6 cellular contexts compared by ENCODE assay signal in genomic region chr2:239547140-239547539, GRCh38.
DNase-seq lines count a peak whose midpoint lies in the region; ATAC-seq, FAIRE-seq and TF ChIP-seq lines count a peak whose summit lies in the region.
"Not testable (repeated sequence)": the region's sequence is repeated elsewhere in the genome, so short reads cannot be mapped to it uniquely, and the experiment has no call there.

No MANE protein-coding gene starts in this region.

- not testable (repeated sequence) for H4K20me1 ChIP-seq in DND-41 (ENCODE audit: insufficient read depth, low read length); GM12878 (ENCODE audit: control insufficient read depth, insufficient read depth)

- RAD21 ChIA-PET in GM12878 (lab: Charles Lee; ENCODE audit: unreplicated experiment) = not testable (repeated sequence)

- not testable (repeated sequence) for H3K36me3 Mint-ChIP-seq in activated T-cell treated with anti-CD3 and anti-CD28 coated beads, Interleukin-2, amount 50 U/mL, for 4 hours (ENCODE audit: insufficient read depth); glutamatergic neuron (ENCODE audit: unreplicated experiment)

- not testable (repeated sequence) for H3K9me3 ChIP-seq in DND-41 (ENCODE audit: insufficient read depth, low read length, severe bottlenecking); KOPT-K1 (ENCODE audit: insufficient read depth, low read length, poor library complexity, severe bottlenecking); GM12878 (replicated peaks; ENCODE audit: control insufficient read depth, insufficient read depth, low read length)

- ATAC-seq in DND-41 (ENCODE audit: insufficient read depth, low read depth); activated T-cell treated with anti-CD3 and anti-CD28 coated beads, Interleukin-2, amount 50 U/mL, for 4 hours; GM12878: not testable (repeated sequence)

- TF ChIP-seq POLR2A in GM12878 (IDR thresholded peaks at IDR 0.05; ENCODE audit: low read depth, low read length) = not testable (repeated sequence)

- in situ Hi-C loops in GM12878 (cut with MboI) = not testable (repeated sequence)

- not testable (repeated sequence) for H2AFZ ChIP-seq in DND-41 (ENCODE audit: low read depth, low read length); GM12878 (ENCODE audit: control insufficient read depth, low read depth, low read length)

- POLR2A ChIA-PET in GM12878 (lab: Charles Lee) = not testable (repeated sequence)

- FAIRE-seq in GM12878 (lab: Jason Lieb, UNC) = not testable (repeated sequence)

- not testable (repeated sequence) for TF ChIP-seq EP300 in GM12878 (IDR thresholded peaks at IDR 0.05; ENCODE audit: borderline replicate concordance in 1 of 2, control insufficient read depth in 1 of 2, low read depth in 2 of 2, low read length in 2 of 2)

- H3K27ac ChIP-seq in DND-41 (ENCODE audit: low read length) (peak overlapping the region; percentile 96), KOPT-K1 (ENCODE audit: low read depth, low read length, poor library complexity, severe bottlenecking) (peak overlapping the region; percentile 95)
- not testable (repeated sequence) for H3K27ac ChIP-seq in GM12878 (ENCODE audit: control insufficient read depth, insufficient read depth)

- not testable (repeated sequence) for H3K27me3 Mint-ChIP-seq in activated T-cell treated with anti-CD3 and anti-CD28 coated beads, Interleukin-2, amount 50 U/mL, for 4 hours (ENCODE audit: low read depth); glutamatergic neuron (ENCODE audit: unreplicated experiment)

- H3K4me3 Mint-ChIP-seq in activated T-cell treated with anti-CD3 and anti-CD28 coated beads, Interleukin-2, amount 50 U/mL, for 4 hours; glutamatergic neuron (ENCODE audit: unreplicated experiment): not testable (repeated sequence)

- DNase-seq in DND-41 (peak; percentile 83), glutamatergic neuron (peak; percentile 7), mesenteric fat pad (ENCODE audit: low spot score) (peak; percentile 45)
- peak; percentile 0 for DNase-seq in activated T-cell treated with anti-CD3 and anti-CD28 coated beads, Interleukin-2, amount 50 U/mL, for 4 hours
- not testable (repeated sequence) for DNase-seq in GM12878 (ENCODE audit: low read depth, low spot score)

- H3K4me3 ChIP-seq in DND-41 (ENCODE audit: low read depth in 1 of 2, low read length in 2 of 2); GM12878: not testable (repeated sequence)

- TF ChIP-seq CTCF in DND-41 (IDR thresholded peaks at IDR 0.05; ENCODE audit: borderline replicate concordance, extremely low read depth, low read length, poor library complexity, severe bottlenecking) = peak; percentile 49
- TF ChIP-seq CTCF in GM12878 (IDR thresholded peaks at IDR 0.05 in 2 of 3, conservative IDR thresholded peaks at IDR 0.05 in 1 of 3; ENCODE audit: control insufficient read depth in 2 of 3, extremely low read depth in 1 of 3, insufficient read depth in 1 of 3, low read depth in 3 of 3, low read length in 3 of 3); glutamatergic neuron (IDR thresholded peaks at IDR 0.05; ENCODE audit: partially characterized antibody, unreplicated experiment): not testable (repeated sequence)

- BruUV-seq in GM12878 (replicated peaks; lab: Mats Ljungman, UMichigan) = not testable (repeated sequence)

- H3K9me3 Mint-ChIP-seq in activated T-cell treated with anti-CD3 and anti-CD28 coated beads, Interleukin-2, amount 50 U/mL, for 4 hours; glutamatergic neuron (ENCODE audit: unreplicated experiment): not testable (repeated sequence)

- H3K27me3 ChIP-seq in DND-41 (ENCODE audit: insufficient read depth, low read length, poor library complexity); GM12878 (replicated peaks in 1 of 2; ENCODE audit: control insufficient read depth in 2 of 2, insufficient read depth in 2 of 2, low read length in 1 of 2): not testable (repeated sequence)

- not testable (repeated sequence) for H3K79me2 ChIP-seq in DND-41 (ENCODE audit: insufficient read depth, low read length); GM12878 (ENCODE audit: control insufficient read depth, insufficient read depth, low read length)

- not testable (repeated sequence) for H3K36me3 ChIP-seq in DND-41 (ENCODE audit: insufficient read depth, low read length); KOPT-K1 (ENCODE audit: insufficient read depth, low read length); GM12878 (ENCODE audit: control insufficient read depth in 2 of 2, insufficient read depth in 2 of 2, low read length in 1 of 2)

- CTCF ChIA-PET in GM12878 (lab: Yijun Ruan, JAX) = not testable (repeated sequence)

- H3K27ac Mint-ChIP-seq in glutamatergic neuron (ENCODE audit: unreplicated experiment) = not testable (repeated sequence)

- not testable (repeated sequence) for TF ChIP-seq RAD21 in GM12878 (IDR thresholded peaks at IDR 0.05; ENCODE audit: insufficient read depth, low read depth, low read length)

- intact Hi-C loops in GM12878 (cut with micrococcal nuclease; ENCODE audit: unreplicated experiment) = not testable (repeated sequence)

- SMC1A ChIA-PET in GM12878 (lab: Charles Lee; ENCODE audit: uncharacterized antibody, unreplicated experiment) = not testable (repeated sequence)

- H3K4me1 ChIP-seq in DND-41 (ENCODE audit: insufficient read depth, low read length) = peaks cover 87% of the 10 kb centered on the region
- H3K4me1 ChIP-seq in GM12878 (ENCODE audit: control insufficient read depth, insufficient read depth, low read length) = not testable (repeated sequence)

- not testable (repeated sequence) for H3K4me2 ChIP-seq in DND-41 (ENCODE audit: insufficient read depth, low read length); GM12878 (ENCODE audit: control insufficient read depth, insufficient read depth)

- H3K9ac ChIP-seq in DND-41 (ENCODE audit: low read depth, low read length) = peak overlapping the region; percentile 61
- not testable (repeated sequence) for H3K9ac ChIP-seq in GM12878 (ENCODE audit: control insufficient read depth, insufficient read depth, low read length)

- 46% methylated on average over 3 of the region's 3 CpGs for WGBS in GM12878 (ENCODE audit: insufficient coverage, insufficient replicate concordance, low lambda C conversion rate, missing lambda C conversion rate)

- H3K4me1 Mint-ChIP-seq in activated T-cell treated with anti-CD3 and anti-CD28 coated beads, Interleukin-2, amount 50 U/mL, for 4 hours (ENCODE audit: low read depth) = peaks cover 39% of the 10 kb centered on the region
- H3K4me1 Mint-ChIP-seq in glutamatergic neuron (ENCODE audit: low read depth, unreplicated experiment) = not testable (repeated sequence)

TF ChIP-seq in GM12878, 131 proteins besides CTCF, POLR2A, EP300 and RAD21:
- TF ChIP-seq ZBTB40 (IDR thresholded peaks at IDR 0.05; ENCODE audit: borderline replicate concordance) = peak; percentile 45; the same call in 1 of the 2 replicates
